ENCODE assay signal across 8 cellular contexts in the genomic region with DNA sequence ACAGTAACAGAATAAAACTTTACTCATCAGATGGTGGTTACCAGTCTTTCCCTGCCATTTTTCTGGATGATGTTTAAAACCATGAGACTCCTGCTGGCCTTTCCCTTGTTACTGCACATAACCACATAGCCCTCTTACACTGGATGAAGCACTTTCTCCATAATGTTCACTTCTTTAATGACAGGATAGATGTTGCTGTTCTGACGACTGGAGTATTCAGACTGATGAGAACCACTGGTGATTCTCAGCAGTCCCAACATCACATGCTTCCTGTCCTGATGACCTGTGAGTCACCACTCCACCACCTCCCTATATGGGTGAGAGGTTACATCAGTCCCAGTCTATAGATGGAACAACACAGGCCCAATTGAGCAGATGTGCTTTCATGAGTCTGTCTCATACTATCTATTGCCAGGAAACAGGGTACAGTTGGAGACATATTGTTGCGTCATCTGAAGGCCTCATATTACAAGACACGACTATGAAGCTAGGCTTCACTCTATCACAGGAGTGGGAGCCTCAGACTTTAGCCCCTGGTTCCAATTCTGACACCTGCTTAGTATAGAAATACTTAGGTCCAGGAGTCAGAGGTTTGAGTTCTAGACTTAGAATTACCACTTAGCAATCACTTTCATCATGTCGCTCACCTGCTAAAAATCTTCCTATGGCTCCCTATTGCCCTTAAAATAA.
A peak's percentile ranks its signal among the peaks of the same experiment; 100 is the strongest.
DNase-seq lines count a peak whose midpoint lies in the region; ATAC-seq, FAIRE-seq and TF ChIP-seq lines count a peak whose summit lies in the region.

No MANE protein-coding gene starts in this region.

- H3K27ac ChIP-seq in A549 (peak overlapping the region; percentile 68 to 69; a peak in 5 of 6 replicates), left lung (peak overlapping the region in 1 of 2 donors; percentile 86)

- H3K27ac Mint-ChIP-seq in endothelial cell (ENCODE audit: unreplicated experiment): no peak overlapping the region

- in situ Hi-C loops in astrocyte of the spinal cord (cut with HindIII; ENCODE audit: low sequenced_read_pairs): no loop called here

- no peak for TF ChIP-seq POLR2A in A549 (IDR thresholded peaks at IDR 0.05; ENCODE audit: low read length)

- ATAC-seq in A549 (peak; percentile 77 to 88), GM18498 (IDR thresholded peaks at IDR 0.05; ENCODE audit: unreplicated experiment) (peak; percentile 88), HG02870 (IDR thresholded peaks at IDR 0.05; ENCODE audit: unreplicated experiment) (peak; percentile 89), left lung (peak; percentile 91)

- TF ChIP-seq CTCF in A549 (IDR thresholded peaks at IDR 0.05) (no peak), astrocyte of the spinal cord (IDR thresholded peaks at IDR 0.05; ENCODE audit: low read depth, low read length) (peak; percentile 52), left lung (IDR thresholded peaks at IDR 0.05) (peak in 1 of 2 donors; percentile 16), endothelial cell (IDR thresholded peaks at IDR 0.05; ENCODE audit: unreplicated experiment) (no peak)

- no peak overlapping the region for H3K4me3 Mint-ChIP-seq in endothelial cell (ENCODE audit: unreplicated experiment)

- H3K27me3 ChIP-seq in left lung: no peaks in the 10 kb centered on the region

- H3K9me3 ChIP-seq in A549 (no peaks in the 10 kb centered on the region), left lung (no peaks in the 10 kb centered on the region)

- no peak for TF ChIP-seq RAD21 in A549 (conservative IDR thresholded peaks at IDR 0.05 in 1 of 2, IDR thresholded peaks at IDR 0.05 in 1 of 2)

- H3K36me3 Mint-ChIP-seq in endothelial cell (ENCODE audit: low read depth, unreplicated experiment): no peaks in the 10 kb centered on the region

- H3K4me3 ChIP-seq in A549: no peak overlapping the region
- H3K4me3 ChIP-seq in astrocyte of the spinal cord (ENCODE audit: low read depth, low read length): no peak overlapping the region
- no peak overlapping the region for H3K4me3 ChIP-seq in left lung

- no peaks in the 10 kb centered on the region for H3K9me3 Mint-ChIP-seq in endothelial cell (ENCODE audit: unreplicated experiment)

- peaks cover 3% of the 10 kb centered on the region for H3K4me1 Mint-ChIP-seq in endothelial cell (ENCODE audit: unreplicated experiment)

- H3K4me2 ChIP-seq in A549: peak overlapping the region; percentile 38

- no peak for TF ChIP-seq EP300 in A549 (IDR thresholded peaks at IDR 0.05)

- WGBS in A549 (ENCODE audit: missing lambda C conversion rate): 54% methylated on average over 4 of the region's 4 CpGs

- CTCF ChIA-PET in A549 (lab: Yijun Ruan, JAX): interaction anchor here (2.3 kb wide), 1 partner anchor 162 kb away, joined by 5 read pairs; no protein-coding TSS in a partner anchor

- DNase-seq in A549 (ENCODE audit: low read depth in 1 of 2, low spot score in 1 of 2) (peak; percentile 11 to 65), NCI-H460 (ENCODE audit: extremely low read depth, low read depth) (peak; percentile 65), astrocyte of the spinal cord (ENCODE audit: low read depth, low spot score) (peak; percentile 95), left lung (peak in 1 of 2 donors; percentile 65), endothelial cell (ENCODE audit: low spot score) (no peak), NCI-H1048 (lab: John Stamatoyannopoulos, UW) (no peak)

- FAIRE-seq in A549 (lab: Jason Lieb, UNC): no peak

- POLR2A ChIA-PET in A549 (lab: Yijun Ruan, JAX): no interaction called here

- no peaks in the 10 kb centered on the region for H3K36me3 ChIP-seq in left lung

- intact Hi-C loops in left lung (cut with DNase I): no loop called here

- H3K4me1 ChIP-seq in A549 (peaks cover 35% of the 10 kb centered on the region), left lung (peaks cover 0 to 31% of the 10 kb centered on the region in 2 donors)

- H3K27me3 Mint-ChIP-seq in endothelial cell (ENCODE audit: unreplicated experiment): peaks cover 4% of the 10 kb centered on the region

TF ChIP-seq in A549, 52 proteins besides CTCF, POLR2A, EP300 and RAD21:
- TF ChIP-seq CEBPB (IDR thresholded peaks at IDR 0.05) (peak; percentile 24 to 32; a peak in 2 of 4 replicates), ZC3H11A (IDR thresholded peaks at IDR 0.05) (no peak), FOSL2 (IDR thresholded peaks at IDR 0.05) (no peak), FOSL2 (CRISPR knock-in tag; IDR thresholded peaks at IDR 0.05) (peak; percentile 63), EHF (CRISPR knock-in tag; IDR thresholded peaks at IDR 0.05) (no peak), PHF8 (IDR thresholded peaks at IDR 0.05; ENCODE audit: borderline replicate concordance, low read depth) (no peak), CBX8 (IDR thresholded peaks at IDR 0.05) (no peak), KDM1A (IDR thresholded peaks at IDR 0.05; ENCODE audit: low read depth) (no peak), MAFK (IDR thresholded peaks at IDR 0.05; ENCODE audit: partially characterized antibody) (no peak), RCOR1 (IDR thresholded peaks at IDR 0.05; ENCODE audit: low read depth, low read length) (no peak), BHLHE40 (IDR thresholded peaks at IDR 0.05; ENCODE audit: low read depth, low read length) (no peak)
- TF ChIP-seq, protein P1, sequence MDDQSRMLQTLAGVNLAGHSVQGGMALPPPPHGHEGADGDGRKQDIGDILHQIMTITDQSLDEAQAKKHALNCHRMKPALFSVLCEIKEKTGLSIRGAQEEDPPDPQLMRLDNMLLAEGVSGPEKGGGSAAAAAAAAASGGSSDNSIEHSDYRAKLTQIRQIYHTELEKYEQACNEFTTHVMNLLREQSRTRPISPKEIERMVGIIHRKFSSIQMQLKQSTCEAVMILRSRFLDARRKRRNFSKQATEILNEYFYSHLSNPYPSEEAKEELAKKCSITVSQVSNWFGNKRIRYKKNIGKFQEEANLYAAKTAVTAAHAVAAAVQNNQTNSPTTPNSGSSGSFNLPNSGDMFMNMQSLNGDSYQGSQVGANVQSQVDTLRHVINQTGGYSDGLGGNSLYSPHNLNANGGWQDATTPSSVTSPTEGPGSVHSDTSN (IDR thresholded peaks at IDR 0.05): no peak
- TF ChIP-seq, protein P2, sequence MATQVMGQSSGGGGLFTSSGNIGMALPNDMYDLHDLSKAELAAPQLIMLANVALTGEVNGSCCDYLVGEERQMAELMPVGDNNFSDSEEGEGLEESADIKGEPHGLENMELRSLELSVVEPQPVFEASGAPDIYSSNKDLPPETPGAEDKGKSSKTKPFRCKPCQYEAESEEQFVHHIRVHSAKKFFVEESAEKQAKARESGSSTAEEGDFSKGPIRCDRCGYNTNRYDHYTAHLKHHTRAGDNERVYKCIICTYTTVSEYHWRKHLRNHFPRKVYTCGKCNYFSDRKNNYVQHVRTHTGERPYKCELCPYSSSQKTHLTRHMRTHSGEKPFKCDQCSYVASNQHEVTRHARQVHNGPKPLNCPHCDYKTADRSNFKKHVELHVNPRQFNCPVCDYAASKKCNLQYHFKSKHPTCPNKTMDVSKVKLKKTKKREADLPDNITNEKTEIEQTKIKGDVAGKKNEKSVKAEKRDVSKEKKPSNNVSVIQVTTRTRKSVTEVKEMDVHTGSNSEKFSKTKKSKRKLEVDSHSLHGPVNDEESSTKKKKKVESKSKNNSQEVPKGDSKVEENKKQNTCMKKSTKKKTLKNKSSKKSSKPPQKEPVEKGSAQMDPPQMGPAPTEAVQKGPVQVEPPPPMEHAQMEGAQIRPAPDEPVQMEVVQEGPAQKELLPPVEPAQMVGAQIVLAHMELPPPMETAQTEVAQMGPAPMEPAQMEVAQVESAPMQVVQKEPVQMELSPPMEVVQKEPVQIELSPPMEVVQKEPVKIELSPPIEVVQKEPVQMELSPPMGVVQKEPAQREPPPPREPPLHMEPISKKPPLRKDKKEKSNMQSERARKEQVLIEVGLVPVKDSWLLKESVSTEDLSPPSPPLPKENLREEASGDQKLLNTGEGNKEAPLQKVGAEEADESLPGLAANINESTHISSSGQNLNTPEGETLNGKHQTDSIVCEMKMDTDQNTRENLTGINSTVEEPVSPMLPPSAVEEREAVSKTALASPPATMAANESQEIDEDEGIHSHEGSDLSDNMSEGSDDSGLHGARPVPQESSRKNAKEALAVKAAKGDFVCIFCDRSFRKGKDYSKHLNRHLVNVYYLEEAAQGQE (IDR thresholded peaks at IDR 0.05): no peak
- TF ChIP-seq, protein P3, sequence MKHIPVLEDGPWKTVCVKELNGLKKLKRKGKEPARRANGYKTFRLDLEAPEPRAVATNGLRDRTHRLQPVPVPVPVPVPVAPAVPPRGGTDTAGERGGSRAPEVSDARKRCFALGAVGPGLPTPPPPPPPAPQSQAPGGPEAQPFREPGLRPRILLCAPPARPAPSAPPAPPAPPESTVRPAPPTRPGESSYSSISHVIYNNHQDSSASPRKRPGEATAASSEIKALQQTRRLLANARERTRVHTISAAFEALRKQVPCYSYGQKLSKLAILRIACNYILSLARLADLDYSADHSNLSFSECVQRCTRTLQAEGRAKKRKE (CRISPR knock-in tag; IDR thresholded peaks at IDR 0.05; ENCODE audit: low read depth): no peak
TF ChIP-seq in A549: peak in this region for 2.

Comparison
In these comparisons a context has a peak if more than half of its experiments do, and no peak if none do; other contexts are left out.
1. DNase-seq: peak in A549 (2 of 2), NCI-H460 (single experiment) and astrocyte of the spinal cord (single experiment); none in endothelial cell (single experiment) and NCI-H1048 (single experiment).
2. Peak in every context shown above with its lines, with median percentiles within 50 percentile points of each other: ATAC-seq.